ENCODE assay signal across 20 cellular contexts in genomic region chr9:97773091-97773490, GRCh38.
DNase-seq lines count a peak whose midpoint lies in the region; TF ChIP-seq lines count a peak whose summit lies in the region.
"Had no signal": no experiment of that assay in that cellular context is flagged by ENCODE, and none has a peak within 500 bp of the region (broad histone marks: within the 10 kb centered on the region; RNA-seq: fewer than 3 reads in every experiment).

No MANE protein-coding gene starts in this region.

- no peaks in the 10 kb centered on the region for H3K9me3 Mint-ChIP-seq in Calu3 (ENCODE audit: low read depth, unreplicated experiment)
- peaks cover 4% of the 10 kb centered on the region for H3K9me3 Mint-ChIP-seq in neural progenitor cell
- H3K9me3 Mint-ChIP-seq in HFFc6 = peaks cover 3% of the 10 kb centered on the region

- H3K4me1 Mint-ChIP-seq in Calu3 (ENCODE audit: low read depth, unreplicated experiment) (no peaks in the 10 kb centered on the region), neural progenitor cell (peaks cover 18% of the 10 kb centered on the region), HFFc6 (ENCODE audit: low read depth) (peaks cover 71% of the 10 kb centered on the region)
- H3K4me1 Mint-ChIP-seq: CD4-positive, CD25-positive, alpha-beta regulatory T cell; IgD-negative memory B cell had no signal

- peaks cover 15% of the 10 kb centered on the region for H4K20me1 ChIP-seq in neural progenitor cell (ENCODE audit: low read depth)

- BruUV-seq in Calu3 (replicated peaks; lab: Mats Ljungman, UMichigan) = no TSS peak

- peak; percentile 15 for DNase-seq in Calu3
- DNase-seq in HT1080 (ENCODE audit: low read depth) = peak; percentile 19
- DNase-seq in neural progenitor cell (ENCODE audit: low spot score) = no peak
- DNase-seq in HFFc6 = no peak
- no peak for DNase-seq in DMS153 treated with DMSO at 0.1 percent for 48 hours (lab: John Stamatoyannopoulos, UW; ENCODE audit: unreplicated experiment)
- DNase-seq in DMS53 (lab: John Stamatoyannopoulos, UW) = no peak
- DNase-seq in NK-92 treated with Interleukin-12 subunit alpha and Interleukin-12 subunit beta, amount 100 ng/mL, for 24 hours (lab: John Stamatoyannopoulos, UW) = no peak
- DNase-seq: BE2C; CD4-positive, CD25-positive, alpha-beta regulatory T cell; COR-L47; H7; Karpas-422; NCI-H1105; NCI-H1694; RPMI8226; SIG-M5 had no signal

- H3K36me3 ChIP-seq in esophagus (ENCODE audit: control insufficient read depth in 2 of 2, insufficient read depth in 2 of 2, low read length in 1 of 2) = no peaks in the 10 kb centered on the region
- H3K36me3 ChIP-seq in neural progenitor cell = no peaks in the 10 kb centered on the region
- H3K36me3 ChIP-seq: BE2C, MG63 had no signal

- H3K4me3 Mint-ChIP-seq in Calu3 (ENCODE audit: low read depth, unreplicated experiment) (no peak overlapping the region), neural progenitor cell (no peak overlapping the region), HFFc6 (no peak overlapping the region)
- H3K4me3 Mint-ChIP-seq: CD4-positive, CD25-positive, alpha-beta regulatory T cell; IgD-negative memory B cell had no signal

- no peak for TF ChIP-seq CTCF in Calu3 (IDR thresholded peaks at IDR 0.05; ENCODE audit: unreplicated experiment)
- no peak for TF ChIP-seq CTCF in neural progenitor cell (IDR thresholded peaks at IDR 0.05)
- TF ChIP-seq CTCF in HFFc6 (IDR thresholded peaks at IDR 0.05) = no peak

- H3K27ac Mint-ChIP-seq in Calu3 (ENCODE audit: unreplicated experiment) (no peak overlapping the region), neural progenitor cell (no peak overlapping the region), HFFc6 (no peak overlapping the region)
- H3K27ac Mint-ChIP-seq: CD4-positive, CD25-positive, alpha-beta regulatory T cell; IgD-negative memory B cell had no signal

- H3K27me3 Mint-ChIP-seq in Calu3 (ENCODE audit: unreplicated experiment) (no peaks in the 10 kb centered on the region), neural progenitor cell (ENCODE audit: insufficient read depth, low read depth) (peaks cover 4% of the 10 kb centered on the region), HFFc6 (ENCODE audit: insufficient read depth) (no peaks in the 10 kb centered on the region)

- H3K27ac ChIP-seq in esophagus (ENCODE audit: low read depth in 2 of 2, low read length in 1 of 2) = peak overlapping the region; percentile 88 to 98
- no peak overlapping the region for H3K27ac ChIP-seq in neural progenitor cell
- H3K27ac ChIP-seq: HL-60 had no signal

- H3K27me3 ChIP-seq in esophagus (ENCODE audit: control insufficient read depth in 1 of 2, insufficient read depth in 2 of 2, low read length in 2 of 2) = no peaks in the 10 kb centered on the region
- peaks cover 59% of the 10 kb centered on the region for H3K27me3 ChIP-seq in neural progenitor cell
- H3K27me3 ChIP-seq: MG63 had no signal

- CTCF ChIA-PET in Calu3 (lab: Charles Lee) = interaction anchor here (0.6 to 1.7 kb wide), 2 partner anchors 9 to 627 kb away, joined by 3 to 8 read pairs; no protein-coding TSS in a partner anchor

- H3K79me2 ChIP-seq in neural progenitor cell (ENCODE audit: low read depth) = no peaks in the 10 kb centered on the region

- H2AFZ ChIP-seq in neural progenitor cell (replicated peaks) = no peak overlapping the region

- H3K9me3 ChIP-seq in esophagus (ENCODE audit: control insufficient read depth in 2 of 2, insufficient read depth in 1 of 2, low read depth in 1 of 2, low read length in 1 of 2) (no peaks in the 10 kb centered on the region), neural progenitor cell (ENCODE audit: low read depth) (peaks cover 2% of the 10 kb centered on the region)
- H3K9me3 ChIP-seq: BE2C had no signal

- peaks cover 6% of the 10 kb centered on the region for H3F3A ChIP-seq in neural progenitor cell (ENCODE audit: low read depth)

- intact Hi-C loops in Calu3 (cut with micrococcal nuclease; ENCODE audit: unreplicated experiment) = no loop called here

- H3K4me1 ChIP-seq in esophagus (ENCODE audit: control insufficient read depth in 2 of 2, insufficient read depth in 2 of 2, low read length in 1 of 2) (peaks cover 0 to 13% of the 10 kb centered on the region in 2 donors), neural progenitor cell (peaks cover 38% of the 10 kb centered on the region)
- H3K4me1 ChIP-seq: BE2C had no signal

- no peak overlapping the region for H3K9ac ChIP-seq in neural progenitor cell

- H3K36me3 Mint-ChIP-seq in Calu3 (ENCODE audit: insufficient read depth, unreplicated experiment) (no peaks in the 10 kb centered on the region), neural progenitor cell (no peaks in the 10 kb centered on the region), HFFc6 (ENCODE audit: low read depth) (peaks cover 13% of the 10 kb centered on the region)
- H3K36me3 Mint-ChIP-seq: CD4-positive, CD25-positive, alpha-beta regulatory T cell had no signal

- H3K4me2 ChIP-seq in neural progenitor cell = peak overlapping the region; percentile 54

- no peak overlapping the region for H3K4me3 ChIP-seq in esophagus (ENCODE audit: low read depth in 1 of 2, low read length in 2 of 2)
- no peak overlapping the region for H3K4me3 ChIP-seq in neural progenitor cell
- H3K4me3 ChIP-seq: MG63 had no signal

- WGBS in esophagus, 2 donors = 61 to 64% methylated on average over 3 of the region's 3 CpGs

Comparison
In these comparisons a context has a peak if more than half of its experiments do, and no peak if none do; other contexts are left out.
1. DNase-seq: peak in Calu3 (single experiment) and HT1080 (single experiment); none in neural progenitor cell (single experiment), HFFc6 (single experiment), DMS153 treated with DMSO at 0.1 percent for 48 hours (single experiment), DMS53 (single experiment) and NK-92 treated with Interleukin-12 subunit alpha and Interleukin-12 subunit beta, amount 100 ng/mL, for 24 hours (single experiment).